ENCODE assay signal across 1 cellular context in the genomic region with DNA sequence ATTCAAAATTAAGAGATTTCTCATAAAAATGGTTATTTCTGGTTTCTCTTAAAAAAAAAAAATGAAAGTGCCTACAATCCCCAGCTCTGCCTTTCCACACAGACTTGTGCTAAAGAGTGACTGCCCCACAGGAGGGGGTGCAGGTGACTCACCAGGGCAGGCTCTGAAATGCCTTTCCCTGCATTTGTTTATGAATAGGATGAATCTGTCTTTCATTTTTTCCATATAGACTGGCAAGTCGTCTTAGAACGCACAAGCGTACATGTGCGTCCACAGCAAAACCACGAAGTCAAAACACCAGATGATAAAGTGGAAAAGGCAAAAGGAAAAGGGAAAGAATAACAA.
TF ChIP-seq lines count a peak whose summit lies in the region.

No MANE protein-coding gene starts in this region.

TF ChIP-seq in HCT116, 20 proteins besides CTCF, POLR2A, EP300 and RAD21 (continued from another document):
- TF ChIP-seq, protein P1, sequence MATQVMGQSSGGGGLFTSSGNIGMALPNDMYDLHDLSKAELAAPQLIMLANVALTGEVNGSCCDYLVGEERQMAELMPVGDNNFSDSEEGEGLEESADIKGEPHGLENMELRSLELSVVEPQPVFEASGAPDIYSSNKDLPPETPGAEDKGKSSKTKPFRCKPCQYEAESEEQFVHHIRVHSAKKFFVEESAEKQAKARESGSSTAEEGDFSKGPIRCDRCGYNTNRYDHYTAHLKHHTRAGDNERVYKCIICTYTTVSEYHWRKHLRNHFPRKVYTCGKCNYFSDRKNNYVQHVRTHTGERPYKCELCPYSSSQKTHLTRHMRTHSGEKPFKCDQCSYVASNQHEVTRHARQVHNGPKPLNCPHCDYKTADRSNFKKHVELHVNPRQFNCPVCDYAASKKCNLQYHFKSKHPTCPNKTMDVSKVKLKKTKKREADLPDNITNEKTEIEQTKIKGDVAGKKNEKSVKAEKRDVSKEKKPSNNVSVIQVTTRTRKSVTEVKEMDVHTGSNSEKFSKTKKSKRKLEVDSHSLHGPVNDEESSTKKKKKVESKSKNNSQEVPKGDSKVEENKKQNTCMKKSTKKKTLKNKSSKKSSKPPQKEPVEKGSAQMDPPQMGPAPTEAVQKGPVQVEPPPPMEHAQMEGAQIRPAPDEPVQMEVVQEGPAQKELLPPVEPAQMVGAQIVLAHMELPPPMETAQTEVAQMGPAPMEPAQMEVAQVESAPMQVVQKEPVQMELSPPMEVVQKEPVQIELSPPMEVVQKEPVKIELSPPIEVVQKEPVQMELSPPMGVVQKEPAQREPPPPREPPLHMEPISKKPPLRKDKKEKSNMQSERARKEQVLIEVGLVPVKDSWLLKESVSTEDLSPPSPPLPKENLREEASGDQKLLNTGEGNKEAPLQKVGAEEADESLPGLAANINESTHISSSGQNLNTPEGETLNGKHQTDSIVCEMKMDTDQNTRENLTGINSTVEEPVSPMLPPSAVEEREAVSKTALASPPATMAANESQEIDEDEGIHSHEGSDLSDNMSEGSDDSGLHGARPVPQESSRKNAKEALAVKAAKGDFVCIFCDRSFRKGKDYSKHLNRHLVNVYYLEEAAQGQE (IDR thresholded peaks at IDR 0.05; ENCODE audit: low read depth) = no peak
- TF ChIP-seq ZNF274 (IDR thresholded peaks at IDR 0.05; ENCODE audit: low read depth, low read length) = no peak
- TF ChIP-seq EZH2 (IDR thresholded peaks at IDR 0.05) = no peak
- no peak for TF ChIP-seq ZBTB33 (IDR thresholded peaks at IDR 0.05; ENCODE audit: extremely low read depth, insufficient replicate concordance, low read length)
- no peak for TF ChIP-seq YY1 (IDR thresholded peaks at IDR 0.05; ENCODE audit: extremely low read depth, insufficient replicate concordance, low read depth, low read length)
- no peak for TF ChIP-seq MAX (IDR thresholded peaks at IDR 0.05)
- TF ChIP-seq FOSL1 (IDR thresholded peaks at IDR 0.05; ENCODE audit: low read depth) = no peak
- no peak for TF ChIP-seq POLR2AphosphoS5 (IDR thresholded peaks at IDR 0.05; ENCODE audit: low read depth, low read length)
